ENCODE assay signal across 25 cellular contexts in the genomic region with DNA sequence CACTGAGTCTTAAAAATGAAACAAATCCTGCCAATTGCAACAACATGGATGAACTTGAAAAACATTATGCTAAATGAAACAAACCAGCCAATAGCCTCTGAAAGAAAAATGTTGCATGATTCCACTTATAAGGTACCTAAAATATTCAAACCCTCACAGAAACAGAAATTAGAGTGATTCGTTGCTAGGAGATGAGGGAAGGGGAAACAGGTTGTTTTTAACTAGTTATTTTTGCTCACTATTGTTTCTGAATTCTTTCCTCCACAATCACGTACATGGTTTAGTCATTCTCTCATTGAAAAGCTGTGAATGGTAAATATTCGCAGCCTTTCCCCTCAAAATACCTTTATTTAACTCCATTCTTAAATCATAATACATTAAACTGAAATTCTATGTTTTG. TPM values are rescaled to one million over a fixed set of nuclear protein-coding genes. Genes with fewer than 3 reads are reported as not detected.
"Had no signal": no experiment of that assay in that cellular context is flagged by ENCODE, and none has a peak within 500 bp of the region (broad histone marks: within the 10 kb centered on the region; RNA-seq: fewer than 3 reads in every experiment).

No MANE protein-coding gene starts in this region.

- H3K4me3 ChIP-seq: PC-9, Peyer's patch, SJCRH30 had no signal

- H3K9me3 ChIP-seq: Peyer's patch, SJCRH30 had no signal

- H3K36me3 ChIP-seq: Peyer's patch, SJCRH30 had no signal

- H2AFZ ChIP-seq: PC-9 had no signal

- DNase-seq: KBM-7; NCI-H1092; NCI-H1105 treated with DMSO at 0.1 percent for 48 hours; NCI-H1417 treated with DMSO at 0.1 percent for 48 hours; NCI-H146; NCI-H1694 treated with DMSO at 0.1 percent for 48 hours; NCI-H1930; NCI-H2081; NCI-H2107; NCI-H2227 treated with DMSO at 0.1 percent for 48 hours; NCI-H524; NCI-H526 treated with DMSO at 0.1 percent for 48 hours; NCI-H774; NK-92 treated with Interleukin-12 subunit alpha and Interleukin-12 subunit beta, amount 100 ng/mL, for 24 hours; PC-9; Peyer's patch; SHP77 treated with DMSO at 0.1 percent for 48 hours; SJCRH30 had no signal

- H3K4me2 ChIP-seq: PC-9 had no signal

- ATAC-seq: Right ventricle myocardium inferior, SK-N-SH treated with all-trans-retinoic acid at 6 μM for 48 hours had no signal

- H3K4me1 ChIP-seq: Peyer's patch had no signal

- H3K27me3 ChIP-seq: Peyer's patch, SJCRH30 had no signal

- H3K27ac ChIP-seq: PC-9, Peyer's patch, SJCRH30 had no signal

RNA-seq across cellular contexts. Expression of a gene that starts 14.0 kb away (rescaled TPM):
- total RNA-seq: HT-29, LHCN-M2, MCF 10A, NCI-H460, OCI-LY7, PC-9, Peyer's patch, Right ventricle myocardium inferior, SJCRH30 had no signal
